ENCODE assay signal across 27 cellular contexts in the genomic region with DNA sequence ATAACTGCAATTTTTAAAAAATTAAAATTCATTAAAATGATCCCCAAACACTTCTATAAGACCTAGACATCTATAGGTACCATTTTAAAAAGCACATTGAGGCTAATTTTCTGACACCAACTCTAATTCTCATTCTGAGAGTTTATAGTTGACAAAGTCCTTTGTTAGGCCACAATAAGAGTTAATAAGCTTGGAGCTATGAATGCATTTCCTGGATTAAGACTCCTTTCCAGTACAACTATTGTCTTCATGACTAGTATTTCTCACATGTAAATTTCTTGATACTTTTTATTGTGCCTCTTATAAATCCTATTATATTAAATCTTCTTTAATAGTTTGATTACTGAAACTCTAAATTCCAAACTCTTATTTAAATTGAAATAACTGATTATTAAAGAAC.
"Had no signal": no experiment of that assay in that cellular context is flagged by ENCODE, and none has a peak within 500 bp of the region (broad histone marks: within the 10 kb centered on the region; RNA-seq: fewer than 3 reads in every experiment).

No MANE protein-coding gene starts in this region.

- H3K4me3 ChIP-seq: stomach, suprapubic skin, testis, thoracic aorta, thyroid gland, tibial artery, tibial nerve, transverse colon, upper lobe of left lung, upper lobe of right lung, uterus, vagina had no signal

- H3K27ac ChIP-seq: stomach, suprapubic skin, testis, thoracic aorta, thyroid gland, tibial artery, tibial nerve, transverse colon, upper lobe of left lung, upper lobe of right lung, uterus, vagina had no signal

- H3K9me3 ChIP-seq: stomach, suprapubic skin, testis, thoracic aorta, thyroid gland, tibial artery, tibial nerve, transverse colon, upper lobe of left lung, upper lobe of right lung, uterus, vagina had no signal

- H3K36me3 ChIP-seq: stomach, suprapubic skin, thoracic aorta, thyroid gland, tibial artery, tibial nerve, transverse colon, upper lobe of left lung, upper lobe of right lung, uterus, vagina had no signal

- H3K4me3 Mint-ChIP-seq: stimulated activated effector memory CD8-positive, alpha-beta T cell treated with anti-CD3 and anti-CD28 coated beads, Interleukin-12 subunit alpha, Interleukin-12 subunit beta, amount 100 ng/mL, for 72 hours; stimulated activated memory B cell treated with anti-CD40 and anti-IgM and Interleukin-4, amounts not matched to agents 10 μg/mL and 1 μg/mL and 100 μg/mL, for 72 hours; stimulated activated naive B cell treated with anti-CD40 and anti-IgM and Interleukin-4, amounts not matched to agents 10 μg/mL and 1 μg/mL and 100 μg/mL, for 72 hours; stimulated activated naive CD8-positive, alpha-beta T cell treated with anti-CD3 and anti-CD28 coated beads, Interleukin-15, amount 100 ng/mL, for 72 hours; stimulated activated naive CD8-positive, alpha-beta T cell treated with anti-CD3 and anti-CD28 coated beads, Interleukin-15, Interleukin-2, amounts not matched to agents 100 ng/mL and 50 ng/mL, for 24 hours; type B pancreatic cell had no signal

- H3K27me3 Mint-ChIP-seq: stimulated activated memory B cell treated with anti-CD40 and anti-IgM and Interleukin-4, amounts not matched to agents 10 μg/mL and 1 μg/mL and 100 μg/mL, for 72 hours; stimulated activated naive B cell treated with anti-CD40 and anti-IgM and Interleukin-4, amounts not matched to agents 10 μg/mL and 1 μg/mL and 100 μg/mL, for 72 hours; stimulated activated naive CD8-positive, alpha-beta T cell treated with anti-CD3 and anti-CD28 coated beads, Interleukin-15, amount 100 ng/mL, for 72 hours; stimulated activated naive CD8-positive, alpha-beta T cell treated with anti-CD3 and anti-CD28 coated beads, Interleukin-15, Interleukin-2, amounts not matched to agents 100 ng/mL and 50 ng/mL, for 24 hours; type B pancreatic cell had no signal

- H3K4me1 Mint-ChIP-seq: stimulated activated memory B cell treated with anti-CD40 and anti-IgM and Interleukin-4, amounts not matched to agents 10 μg/mL and 1 μg/mL and 100 μg/mL, for 72 hours; stimulated activated naive B cell treated with anti-CD40 and anti-IgM and Interleukin-4, amounts not matched to agents 10 μg/mL and 1 μg/mL and 100 μg/mL, for 72 hours had no signal

- H3K36me3 Mint-ChIP-seq: stimulated activated effector memory CD8-positive, alpha-beta T cell treated with anti-CD3 and anti-CD28 coated beads, Interleukin-12 subunit alpha, Interleukin-12 subunit beta, amount 100 ng/mL, for 72 hours had no signal

- H3K4me1 ChIP-seq: stomach, suprapubic skin, testis, thyroid gland, tibial artery, tibial nerve, upper lobe of left lung, upper lobe of right lung, uterus, vagina had no signal

- H3K27me3 ChIP-seq: stomach, suprapubic skin, testis, thyroid gland, tibial artery, tibial nerve, transverse colon, upper lobe of left lung, upper lobe of right lung, uterus, vagina had no signal

- ATAC-seq: stimulated activated effector memory CD8-positive, alpha-beta T cell treated with anti-CD3 and anti-CD28 coated beads, Interleukin-12 subunit alpha, Interleukin-12 subunit beta, amount 100 ng/mL, for 72 hours; stimulated activated memory B cell treated with anti-CD40 and anti-IgM and Interleukin-4, amounts not matched to agents 10 μg/mL and 1 μg/mL and 100 μg/mL, for 72 hours; stimulated activated naive B cell treated with anti-CD40 and anti-IgM and Interleukin-4, amounts not matched to agents 10 μg/mL and 1 μg/mL and 100 μg/mL, for 72 hours; stimulated activated naive CD8-positive, alpha-beta T cell treated with anti-CD3 and anti-CD28 coated beads, Interleukin-15, amount 100 ng/mL, for 72 hours; upper lobe of right lung had no signal

- H3K27ac Mint-ChIP-seq: stimulated activated effector memory CD8-positive, alpha-beta T cell treated with anti-CD3 and anti-CD28 coated beads, Interleukin-12 subunit alpha, Interleukin-12 subunit beta, amount 100 ng/mL, for 72 hours; stimulated activated memory B cell treated with anti-CD40 and anti-IgM and Interleukin-4, amounts not matched to agents 10 μg/mL and 1 μg/mL and 100 μg/mL, for 72 hours; stimulated activated naive B cell treated with anti-CD40 and anti-IgM and Interleukin-4, amounts not matched to agents 10 μg/mL and 1 μg/mL and 100 μg/mL, for 72 hours; stimulated activated naive CD8-positive, alpha-beta T cell treated with anti-CD3 and anti-CD28 coated beads, Interleukin-15, amount 100 ng/mL, for 72 hours; stimulated activated naive CD8-positive, alpha-beta T cell treated with anti-CD3 and anti-CD28 coated beads, Interleukin-15, Interleukin-2, amounts not matched to agents 100 ng/mL and 50 ng/mL, for 24 hours; type B pancreatic cell had no signal

- DNase-seq: stimulated activated CD4-positive, alpha-beta T cell treated with anti-CD3 and anti-CD28 coated beads, Interleukin-2, amount 100 ng/mL, for 48 hours; stimulated activated CD4-positive, alpha-beta T cell treated with anti-CD3 and anti-CD28 coated beads, Interleukin-4, amount 100 ng/mL, for 1 hour; stimulated activated CD4-positive, alpha-beta T cell treated with anti-CD3 and anti-CD28 coated beads, Interleukin-4, amount 100 ng/mL, for 24 hours; stimulated activated CD4-positive, alpha-beta T cell treated with anti-CD3 and anti-CD28 coated beads, Interleukin-4, amount 100 ng/mL, for 4 hours; stimulated activated CD8-positive, alpha-beta memory T cell treated with anti-CD3 and anti-CD28 coated beads, Interleukin-4, amount 100 ng/mL, for 48 hours; stimulated activated naive B cell treated with anti-CD40 and anti-IgM and Interleukin-4, amounts not matched to agents 10 μg/mL and 1 μg/mL and 100 μg/mL, for 72 hours; stimulated activated naive CD4-positive, alpha-beta T cell; stimulated activated naive CD4-positive, alpha-beta T cell treated with Interleukin-2 at 50 U/mL for 16 hours; stimulated activated naive CD8-positive, alpha-beta T cell treated with anti-CD3 and anti-CD28 coated beads, Interleukin-15, amount 100 ng/mL, for 72 hours; stomach; substantia nigra; testis; thyroid gland; tibial artery; transverse colon; trophoblast cell; upper lobe of left lung; upper lobe of right lung; uterus had no signal
